Comparison of ENCODE assay signal across 25 cellular contexts in genomic region chr10:55174419-55174818, GRCh38.
DNase-seq lines count a peak whose midpoint lies in the region; ATAC-seq, FAIRE-seq and TF ChIP-seq lines count a peak whose summit lies in the region.
"Had no signal": no experiment of that assay in that cellular context is flagged by ENCODE, and none has a peak within 500 bp of the region (broad histone marks: within the 10 kb centered on the region; RNA-seq: fewer than 3 reads in every experiment).

No MANE protein-coding gene starts in this region.

- no TSS peak for BruUV-seq in HepG2 (replicated peaks; lab: Mats Ljungman, UMichigan)

- H3K4me1 ChIP-seq in HepG2 (ENCODE audit: insufficient read depth, low read length) (no peaks in the 10 kb centered on the region), right lobe of liver (no peaks in the 10 kb centered on the region), iPS DF 6.9 (ENCODE audit: control insufficient read depth, insufficient read depth, low read length) (0 out of 2 replicates have a peak, but pooled peaks cover 2% of the 10 kb centered on the region)

- H2AFZ ChIP-seq in HepG2 (ENCODE audit: low read length): no peak overlapping the region

- DNase-seq in HepG2 (ENCODE audit: low spot score) (peak; percentile 8), right lobe of liver (no peak), iPS DF 6.9 (ENCODE audit: low read depth, low spot score) (peak; percentile 1), urothelium cell line (ENCODE audit: low spot score) (peak; percentile 4), NCI-H2227 (lab: John Stamatoyannopoulos, UW; ENCODE audit: unreplicated experiment) (no peak), omental fat pad (ENCODE audit: low spot score) (no peak)
- DNase-seq: activated CD4-positive, alpha-beta T cell treated with anti-CD3 and anti-CD28 coated beads, Interleukin-2, amount 50 U/mL, for 48 hours; activated gamma-delta T cell treated with Interleukin-2 at 50 U/mL for 16 hours; amniotic stem cell; erythroblast; foreskin melanocyte; hippocampal formation; KG1; kidney glomerular epithelial cell; mesenchymal stem cell; naive B cell; NCI-H1092; NCI-H2081 treated with DMSO at 0.1 percent for 48 hours; SHP77; stimulated activated naive B cell treated with anti-CD40 and anti-IgM and Interleukin-4, amounts not matched to agents 10 μg/mL and 1 μg/mL and 100 μg/mL, for 72 hours; T-cell had no signal

- in situ Hi-C loops in HepG2 (cut with HindIII; ENCODE audit: extremely low pct_ligation_motif_present, low pct_unique_long_range_greater_than_20kb): no loop called here

- no peak overlapping the region for H3K4me2 ChIP-seq in HepG2 (ENCODE audit: low read depth, low read length)

- H3K27ac ChIP-seq in HepG2 (ENCODE audit: extremely low read length, insufficient read depth, low read length): no peak overlapping the region
- no peak overlapping the region for H3K27ac ChIP-seq in right lobe of liver
- H3K27ac ChIP-seq in iPS DF 6.9 (ENCODE audit: low read length): no peak overlapping the region
- H3K27ac ChIP-seq: thoracic aorta had no signal

- TF ChIP-seq CTCF in HepG2 (CRISPR knock-in tag; IDR thresholded peaks at IDR 0.05) (0 out of 2 replicates have a peak, but pooled peaks have one; percentile 10), right lobe of liver (IDR thresholded peaks at IDR 0.05) (no peak), omental fat pad (IDR thresholded peaks at IDR 0.05) (no peak)

- H3K4me3 ChIP-seq in HepG2 (replicated peaks in 1 of 3; ENCODE audit: insufficient read depth in 1 of 3, low read depth in 2 of 3, low read length in 3 of 3) (no peak overlapping the region), right lobe of liver (no peak overlapping the region), iPS DF 6.9 (ENCODE audit: low read length) (no peak overlapping the region)
- H3K4me3 ChIP-seq: thoracic aorta had no signal

- POLR2A ChIA-PET in HepG2 (lab: Yijun Ruan, JAX): no interaction called here

- no peak overlapping the region for H3K9ac ChIP-seq in HepG2 (ENCODE audit: insufficient read depth, low read depth, low read length)

- H4K20me1 ChIP-seq in HepG2 (ENCODE audit: insufficient read depth, low read length): no peaks in the 10 kb centered on the region

- WGBS in HepG2 (ENCODE audit: low lambda C conversion rate): 0% methylated on average over 4 of the region's 4 CpGs
- WGBS in right lobe of liver (ENCODE audit: insufficient coverage, low coverage, low lambda C conversion rate, missing lambda C conversion rate): 33% methylated on average over 4 of the region's 4 CpGs
- WGBS in iPS DF 6.9 (ENCODE audit: insufficient coverage, insufficient read length): no CpG with 5 or more reads among the region's 4 CpGs

- no peaks in the 10 kb centered on the region for H3K9me3 ChIP-seq in HepG2 (ENCODE audit: low read length)
- H3K9me3 ChIP-seq in right lobe of liver: no peaks in the 10 kb centered on the region
- no peaks in the 10 kb centered on the region for H3K9me3 ChIP-seq in iPS DF 6.9 (ENCODE audit: control insufficient read depth, insufficient read depth, low read length)
- H3K9me3 ChIP-seq: thoracic aorta had no signal

- H3K27me3 ChIP-seq in HepG2 (ENCODE audit: control insufficient read depth in 1 of 2, insufficient read depth in 2 of 2, low read length in 2 of 2) (no peaks in the 10 kb centered on the region), right lobe of liver (no peaks in the 10 kb centered on the region), iPS DF 6.9 (ENCODE audit: control insufficient read depth, insufficient read depth, low read length) (no peaks in the 10 kb centered on the region)

- CTCF ChIA-PET in HepG2 (lab: Yijun Ruan, JAX; ENCODE audit: low intra/inter-chr PET ratio, low total read pairs): no interaction called here

- FAIRE-seq in HepG2 (lab: Jason Lieb, UNC): no peak
- FAIRE-seq in urothelium cell line (lab: Jason Lieb, UNC): no peak
- FAIRE-seq: GM12891 had no signal

- no peak for TF ChIP-seq RAD21 in HepG2 (CRISPR knock-in tag; IDR thresholded peaks at IDR 0.05)

- intact Hi-C loops in HepG2 (cut with micrococcal nuclease; ENCODE audit: unreplicated experiment): no loop called here
- intact Hi-C loops in right lobe of liver (cut with DNase I): no loop called here

- H3K79me2 ChIP-seq in HepG2 (ENCODE audit: insufficient read depth, low read length): no peaks in the 10 kb centered on the region

- TF ChIP-seq POLR2A in HepG2 (IDR thresholded peaks at IDR 0.05; ENCODE audit: insufficient read depth in 1 of 2, low read depth in 2 of 2, low read length in 2 of 2) (no peak), right lobe of liver (IDR thresholded peaks at IDR 0.05) (no peak)

- H3K36me3 ChIP-seq in HepG2 (replicated peaks in 1 of 2; ENCODE audit: control insufficient read depth in 1 of 2, insufficient read depth in 2 of 2, low read length in 2 of 2): no peaks in the 10 kb centered on the region
- H3K36me3 ChIP-seq in right lobe of liver: no peaks in the 10 kb centered on the region
- H3K36me3 ChIP-seq in iPS DF 6.9 (ENCODE audit: control insufficient read depth, insufficient read depth, low read length): no peaks in the 10 kb centered on the region
- H3K36me3 ChIP-seq: thoracic aorta had no signal

- no peak for TF ChIP-seq EP300 in HepG2 (IDR thresholded peaks at IDR 0.05; ENCODE audit: low read depth in 2 of 2, low read length in 2 of 2)
- no peak for TF ChIP-seq EP300 in HepG2 (CRISPR knock-in tag; IDR thresholded peaks at IDR 0.05; ENCODE audit: borderline replicate concordance)

- ATAC-seq in HepG2 (peak; percentile 84), right lobe of liver (no peak), SK-N-SH treated with all-trans-retinoic acid at 6 μM for 48 hours (peak; percentile 43; the same call in 1 of the 3 replicates), HG02798 (IDR thresholded peaks at IDR 0.05; ENCODE audit: poor library complexity, unreplicated experiment) (no peak), omental fat pad (ENCODE audit: low FRiP score) (no peak)
- ATAC-seq: stimulated activated naive B cell treated with anti-CD40 and anti-IgM and Interleukin-4, amounts not matched to agents 10 μg/mL and 1 μg/mL and 100 μg/mL, for 72 hours; T-cell had no signal

TF ChIP-seq in HepG2, 621 proteins besides CTCF, POLR2A, EP300 and RAD21:
- no peak for TF ChIP-seq SKI (IDR thresholded peaks at IDR 0.05; ENCODE audit: partially characterized antibody)
- TF ChIP-seq STAG1 (CRISPR knock-in tag; IDR thresholded peaks at IDR 0.05): 0 out of 2 replicates have a peak, but pooled peaks have one; percentile 11

TF ChIP-seq in SK-N-SH treated with all-trans-retinoic acid at 6 μM for 48 hours, 23 proteins besides CTCF, POLR2A, EP300 and RAD21:
- no peak for TF ChIP-seq RARB (CRISPR knock-in tag; IDR thresholded peaks at IDR 0.05)
- no peak for TF ChIP-seq ZNF70 (CRISPR knock-in tag; IDR thresholded peaks at IDR 0.05)
- TF ChIP-seq ZFP30 (CRISPR knock-in tag; IDR thresholded peaks at IDR 0.05): no peak

Comparison
In these comparisons a context has a peak if more than half of its experiments do, and no peak if none do; other contexts are left out.
1. ATAC-seq: peak in HepG2 (single experiment) and SK-N-SH treated with all-trans-retinoic acid at 6 μM for 48 hours (single experiment); none in right lobe of liver (0 of 4), HG02798 (single experiment) and omental fat pad (single experiment).
2. DNase-seq: peak in HepG2 (single experiment), iPS DF 6.9 (single experiment) and urothelium cell line (single experiment); none in right lobe of liver (0 of 3), NCI-H2227 (single experiment) and omental fat pad (single experiment).